In genomic region chr2:155965415-155966070, GRCh38 we compare ENCODE assay signal across 19 cellular contexts.
DNase-seq lines count a peak whose midpoint lies in the region; ATAC-seq, FAIRE-seq and TF ChIP-seq lines count a peak whose summit lies in the region.
"Had no signal": no experiment of that assay in that cellular context is flagged by ENCODE, and none has a peak within 500 bp of the region (broad histone marks: within the 10 kb centered on the region; RNA-seq: fewer than 3 reads in every experiment).

No MANE protein-coding gene starts in this region.

- no peaks in the 10 kb centered on the region for H4K20me1 ChIP-seq in K562 (replicated peaks; ENCODE audit: control insufficient read depth, insufficient read depth, low read length)

- DNase-seq in NCI-H1694 (lab: John Stamatoyannopoulos, UW) (peak; percentile 15), K562 (ENCODE audit: extremely low read depth in 1 of 4, low spot score in 3 of 4) (peak in 2 of 4 experiments; percentile 3), sigmoid colon (no peak), aorta (no peak), esophagus squamous epithelium (lab: John Stamatoyannopoulos, UW) (no peak)
- DNase-seq: activated CD8-positive, alpha-beta T cell treated with anti-CD3 and anti-CD28 coated beads, Interleukin-2, amount 10 ng/mL, durations not matched to agents 7 days and 5 days; colonic mucosa; KG1; pancreas; stimulated activated naive CD8-positive, alpha-beta T cell treated with anti-CD3 and anti-CD28 coated beads, Interleukin-15, Interleukin-2, amounts not matched to agents 100 U/mL and 50 U/mL, for 24 hours; SW 1271 had no signal

- intact Hi-C loops in K562 (cut with micrococcal nuclease) = loop anchor here (10.0 kb wide), 1 partner anchor 1479 kb away; the partner anchor contains the start of gene CYTIP
- intact Hi-C loops in sigmoid colon (cut with DNase I) = no loop called here
- intact Hi-C loops in aorta (cut with DNase I) = no loop called here
- intact Hi-C loops in esophagus squamous epithelium (cut with DNase I) = no loop called here

- 0 out of 2 replicates have a peak overlapping the region, but pooled peaks have one; percentile 15 for H3K4me3 ChIP-seq in K562
- no peak overlapping the region for H3K4me3 ChIP-seq in sigmoid colon
- H3K4me3 ChIP-seq in aorta (ENCODE audit: low read length in 2 of 2) = no peak overlapping the region
- no peak overlapping the region for H3K4me3 ChIP-seq in esophagus squamous epithelium
- H3K4me3 ChIP-seq: colonic mucosa, GM12878, pancreas had no signal

- no peak for TF ChIP-seq RAD21 in K562 (CRISPR knock-in tag; conservative IDR thresholded peaks at IDR 0.05 in 1 of 2, IDR thresholded peaks at IDR 0.05 in 1 of 2)

- H3K4me1 Mint-ChIP-seq in nephron = no peaks in the 10 kb centered on the region

- H3K9me1 ChIP-seq in K562 (ENCODE audit: control insufficient read depth, insufficient read depth, low read length) = no peaks in the 10 kb centered on the region

- CTCF ChIA-PET in K562 (lab: Yijun Ruan, JAX; ENCODE audit: low intra/inter-chr PET ratio) = no interaction called here

- H3K36me3 Mint-ChIP-seq in nephron (ENCODE audit: low read depth) = no peaks in the 10 kb centered on the region

- POLR2A ChIA-PET in K562 (lab: Yijun Ruan, JAX) = no interaction called here

- in situ Hi-C loops in K562 (cut with MboI) = no loop called here

- H3K9me3 Mint-ChIP-seq in nephron = peaks cover 4% of the 10 kb centered on the region
- H3K9me3 Mint-ChIP-seq: activated T-helper 2 cell treated with anti-CD3 and anti-CD28 coated beads, Interferon-gamma antibody, Interleukin-2, Interleukin-4, amounts not matched to agents 10 μg/mL and 5 μg/mL and 100 μg/mL, durations not matched to agents 14 hours and 24 hours and 36 hours had no signal

- H3K27me3 ChIP-seq in K562 (ENCODE audit: control insufficient read depth in 2 of 2, insufficient read depth in 2 of 2, low read length in 2 of 2) (no peaks in the 10 kb centered on the region), sigmoid colon (no peaks in the 10 kb centered on the region), aorta (ENCODE audit: control insufficient read depth in 1 of 2, insufficient read depth in 2 of 2, low read length in 1 of 2) (no peaks in the 10 kb centered on the region), esophagus squamous epithelium (no peaks in the 10 kb centered on the region)
- H3K27me3 ChIP-seq: colonic mucosa, pancreas had no signal

- H3K9me3 ChIP-seq in ES-I3 (ENCODE audit: control insufficient read depth, insufficient read depth, low read length) (no peaks in the 10 kb centered on the region), K562 (replicated peaks; ENCODE audit: control insufficient read depth, insufficient read depth, low read depth, low read length) (no peaks in the 10 kb centered on the region), sigmoid colon (no peaks in the 10 kb centered on the region), aorta (ENCODE audit: control insufficient read depth, low read length) (no peaks in the 10 kb centered on the region), esophagus squamous epithelium (no peaks in the 10 kb centered on the region)
- H3K9me3 ChIP-seq: colonic mucosa, pancreas had no signal

- H3K4me1 ChIP-seq in ES-I3 (ENCODE audit: insufficient read depth, low read length) = no peaks in the 10 kb centered on the region
- H3K4me1 ChIP-seq in K562 (replicated peaks in 1 of 2; ENCODE audit: control insufficient read depth in 2 of 2, insufficient read depth in 2 of 2, low read length in 2 of 2) = no peaks in the 10 kb centered on the region
- no peaks in the 10 kb centered on the region for H3K4me1 ChIP-seq in sigmoid colon
- no peaks in the 10 kb centered on the region for H3K4me1 ChIP-seq in aorta (ENCODE audit: control insufficient read depth in 1 of 2, insufficient read depth in 2 of 2, low read length in 2 of 2)
- no peaks in the 10 kb centered on the region for H3K4me1 ChIP-seq in esophagus squamous epithelium
- H3K4me1 ChIP-seq: colonic mucosa, pancreas had no signal

- peak overlapping the region in 1 of 3 experiments; percentile 22 for H3K27ac Mint-ChIP-seq in nephron
- H3K27ac Mint-ChIP-seq: activated CD8-positive, alpha-beta T cell treated with anti-CD3 and anti-CD28 coated beads, Interleukin-2, amount 10 ng/mL, durations not matched to agents 7 days and 5 days; activated T-helper 2 cell treated with anti-CD3 and anti-CD28 coated beads, Interferon-gamma antibody, Interleukin-2, Interleukin-4, amounts not matched to agents 10 μg/mL and 5 μg/mL and 100 μg/mL, durations not matched to agents 14 hours and 24 hours and 36 hours had no signal

- ATAC-seq in K562 (no peak), HG02885 (IDR thresholded peaks at IDR 0.05; ENCODE audit: poor library complexity, unreplicated experiment) (no peak), aorta (ENCODE audit: low FRiP score) (no peak)
- ATAC-seq: activated CD8-positive, alpha-beta T cell treated with anti-CD3 and anti-CD28 coated beads, Interleukin-2, amount 10 ng/mL, durations not matched to agents 7 days and 5 days; GM12878; HCT116; pancreas; stimulated activated naive CD8-positive, alpha-beta T cell treated with anti-CD3 and anti-CD28 coated beads, Interleukin-15, Interleukin-2, amounts not matched to agents 100 U/mL and 50 U/mL, for 24 hours had no signal

- BruUV-seq in K562 (replicated peaks; lab: Mats Ljungman, UMichigan) = no TSS peak

- no peaks in the 10 kb centered on the region for H3K27me3 Mint-ChIP-seq in nephron (ENCODE audit: low read depth)

- 5% methylated on average over 9 of the region's 15 CpGs for WGBS in K562 (ENCODE audit: insufficient coverage, low coverage, missing lambda C conversion rate)
- WGBS in sigmoid colon, 2 donors = 87 to 93% methylated on average over 15 of the region's 15 CpGs
- WGBS in aorta, 2 donors = 92 to 94% methylated on average over 8 to 15 of the region's 15 CpGs
- WGBS in esophagus squamous epithelium, 2 donors = 77 to 90% methylated on average over 7 to 15 of the region's 15 CpGs

- peak overlapping the region; percentile 59 to 66 (median 63) for H3K4me3 Mint-ChIP-seq in nephron
- H3K4me3 Mint-ChIP-seq: activated CD8-positive, alpha-beta T cell treated with anti-CD3 and anti-CD28 coated beads, Interleukin-2, amount 10 ng/mL, durations not matched to agents 7 days and 5 days had no signal

- TF ChIP-seq CTCF in K562 (IDR thresholded peaks at IDR 0.05 in 2 of 3, conservative IDR thresholded peaks at IDR 0.05 in 1 of 3; ENCODE audit: insufficient read depth in 2 of 3, low read depth in 1 of 3, low read length in 3 of 3) (no peak), nephron (IDR thresholded peaks at IDR 0.05; ENCODE audit: unreplicated experiment in 3 of 3) (no peak), sigmoid colon (IDR thresholded peaks at IDR 0.05) (no peak), esophagus squamous epithelium (IDR thresholded peaks at IDR 0.05) (no peak)

- no peak for TF ChIP-seq EP300 in K562 (IDR thresholded peaks at IDR 0.05; ENCODE audit: low read length)
- TF ChIP-seq EP300 in sigmoid colon (IDR thresholded peaks at IDR 0.05) = no peak

- TF ChIP-seq POLR2A in K562 (conservative IDR thresholded peaks at IDR 0.05) (no peak), sigmoid colon (IDR thresholded peaks at IDR 0.05) (no peak), esophagus squamous epithelium (IDR thresholded peaks at IDR 0.05) (no peak)

- H3K27ac ChIP-seq in K562 (ENCODE audit: extremely low read depth, low read depth, low read length) (no peak overlapping the region), sigmoid colon (no peak overlapping the region), aorta (ENCODE audit: low read depth in 1 of 2, low read length in 2 of 2) (no peak overlapping the region), esophagus squamous epithelium (no peak overlapping the region)
- H3K27ac ChIP-seq: colonic mucosa, pancreas, VCaP had no signal

- no peaks in the 10 kb centered on the region for H3K79me2 ChIP-seq in K562 (ENCODE audit: control insufficient read depth, insufficient read depth, low read length)

- H3K9ac ChIP-seq in ES-I3 (ENCODE audit: low read depth, low read length) (peak overlapping the region; percentile 55), K562 (ENCODE audit: insufficient read depth in 1 of 2, low read depth in 2 of 2, low read length in 2 of 2) (peak overlapping the region in 1 of 2 experiments; percentile 35; a peak in 1 of 4 replicates)

- no peak for FAIRE-seq in K562 (lab: Jason Lieb, UNC)
- FAIRE-seq: endothelial cell of umbilical vein, GM12878, pancreas had no signal

- peak overlapping the region; percentile 9 for H3K4me2 ChIP-seq in K562 (ENCODE audit: insufficient read depth, low read length)

- no peaks in the 10 kb centered on the region; the same call in 1 of the 2 replicates for H3K36me3 ChIP-seq in ES-I3 (ENCODE audit: insufficient read depth, low read length)
- no peaks in the 10 kb centered on the region for H3K36me3 ChIP-seq in K562 (ENCODE audit: control insufficient read depth, insufficient read depth, low read length)
- H3K36me3 ChIP-seq in sigmoid colon = no peaks in the 10 kb centered on the region
- H3K36me3 ChIP-seq in aorta (ENCODE audit: control insufficient read depth in 1 of 2, insufficient read depth in 2 of 2, low read length in 1 of 2) = no peaks in the 10 kb centered on the region
- no peaks in the 10 kb centered on the region for H3K36me3 ChIP-seq in esophagus squamous epithelium
- H3K36me3 ChIP-seq: colonic mucosa, pancreas had no signal

- peak overlapping the region; percentile 48; the same call in 1 of the 2 replicates for H2AFZ ChIP-seq in K562 (ENCODE audit: low read depth, low read length)

TF ChIP-seq in K562, 482 proteins besides CTCF, POLR2A, EP300 and RAD21 (continues in another document):
- no peak for TF ChIP-seq NR2C1 (IDR thresholded peaks at IDR 0.05)
- 0 out of 2 replicates have a peak, but pooled peaks have one; percentile 24 for TF ChIP-seq NR2C1 (tag; IDR thresholded peaks at IDR 0.05)
- no peak for TF ChIP-seq PBX2 (CRISPR knock-in tag; IDR thresholded peaks at IDR 0.05; ENCODE audit: low read depth)
- TF ChIP-seq PBX2 (tag; conservative IDR thresholded peaks at IDR 0.05; ENCODE audit: low read depth) = 0 out of 2 replicates have a peak, but pooled peaks have one; percentile 14
